15 cellular contexts compared by ENCODE assay signal in genomic region chr19:55466246-55466614, GRCh38. TPM values are rescaled to one million over a fixed set of nuclear protein-coding genes. Genes with fewer than 3 reads are reported as not detected.
DNase-seq lines count a peak whose midpoint lies in the region; ATAC-seq and TF ChIP-seq lines count a peak whose summit lies in the region.
"Had no signal": no experiment of that assay in that cellular context is flagged by ENCODE, and none has a peak within 500 bp of the region (broad histone marks: within the 10 kb centered on the region; RNA-seq: fewer than 3 reads in every experiment).

No MANE protein-coding gene starts in this region.

- no peaks in the 10 kb centered on the region for H3K9me3 Mint-ChIP-seq in CD4-positive, alpha-beta T cell
- H3K9me3 Mint-ChIP-seq in WTC11 (no peaks in the 10 kb centered on the region), endothelial cell (ENCODE audit: unreplicated experiment) (no peaks in the 10 kb centered on the region)
- H3K9me3 Mint-ChIP-seq: CD4-positive, CD25-positive, alpha-beta regulatory T cell had no signal

- H3K36me3 ChIP-seq in spleen: no peaks in the 10 kb centered on the region
- H3K36me3 ChIP-seq: BE2C, HAP-1 had no signal

- no peak for TF ChIP-seq CTCF in CD4-positive, alpha-beta T cell (IDR thresholded peaks at IDR 0.05)
- no peak for TF ChIP-seq CTCF in WTC11 (IDR thresholded peaks at IDR 0.05)
- no peak for TF ChIP-seq CTCF in endothelial cell (IDR thresholded peaks at IDR 0.05; ENCODE audit: unreplicated experiment)
- no peak for TF ChIP-seq CTCF in spleen (IDR thresholded peaks at IDR 0.05 in 8 of 11, conservative IDR thresholded peaks at IDR 0.05 in 3 of 11)

- peaks cover 0 to 24% (median 20%) of the 10 kb centered on the region in 6 donors for H3K4me1 ChIP-seq in spleen
- H3K4me1 ChIP-seq: BE2C had no signal

- CTCF ChIA-PET in CD4-positive, alpha-beta T cell (lab: Charles Lee): interaction anchor here (3.0 kb wide), 1 partner anchor 38 kb away, joined by 31 read pairs; no protein-coding TSS in a partner anchor
- CTCF ChIA-PET in WTC11 (lab: Charles Lee): interaction anchor here (1.0 to 3.2 kb wide), 5 partner anchors 11 to 166 kb away, joined by 3 to 68 read pairs (median 25); partner anchors contain the start of gene ZNF628

- DNase-seq in CD4-positive, alpha-beta T cell: no peak
- DNase-seq in WTC11 (ENCODE audit: low spot score) (no peak), endothelial cell (ENCODE audit: low spot score) (no peak), iPS-NIHi11 (ENCODE audit: low spot score) (no peak), spleen (no peak)
- no peak for DNase-seq in stimulated activated CD4-positive, alpha-beta T cell treated with anti-CD3 and anti-CD28 coated beads, Interleukin-4, amount 100 ng/mL, for 24 hours
- DNase-seq: ACHN; C1 segment of cervical spinal cord; CD4-positive, CD25-positive, alpha-beta regulatory T cell; DMS79 treated with DMSO at 0.1 percent for 48 hours; GF-D8 had no signal

- intact Hi-C loops in CD4-positive, alpha-beta T cell (cut with DNase I, micrococcal nuclease): loop anchor here in 1 of 2 experiments (5.0 kb wide), 2 partner anchors 141 to 166 kb away; partner anchors contain the start of gene ZNF865
- intact Hi-C loops in spleen (cut with DNase I; ENCODE audit: low total_unique reads): loop anchor here (2.0 kb wide), 1 partner anchor 39 kb away; no protein-coding TSS in a partner anchor

- H3K4me3 ChIP-seq in spleen: no peak overlapping the region
- H3K4me3 ChIP-seq: HAP-1 had no signal

- H3K27ac ChIP-seq in CD4-positive, alpha-beta T cell (ENCODE audit: low read depth, low read length): no peak overlapping the region
- H3K27ac ChIP-seq in spleen: no peak overlapping the region

- POLR2A ChIA-PET in CD4-positive, alpha-beta T cell (lab: Charles Lee): interaction anchor here (2.5 kb wide), 1 partner anchor 10 kb away, joined by 7 read pairs; the partner anchor contains the start of gene ZNF628
- POLR2A ChIA-PET in WTC11 (lab: Charles Lee): no interaction called here

- H3K9me3 ChIP-seq in CD4-positive, alpha-beta T cell (ENCODE audit: control insufficient read depth, low read length): no peaks in the 10 kb centered on the region
- H3K9me3 ChIP-seq in spleen: no peaks in the 10 kb centered on the region
- H3K9me3 ChIP-seq: BE2C, HAP-1 had no signal

- H3K27ac Mint-ChIP-seq in CD4-positive, alpha-beta T cell: no peak overlapping the region
- H3K27ac Mint-ChIP-seq in WTC11 (no peak overlapping the region), endothelial cell (ENCODE audit: unreplicated experiment) (peak overlapping the region; percentile 28)

- peaks cover 6% of the 10 kb centered on the region for H3K4me1 Mint-ChIP-seq in CD4-positive, alpha-beta T cell (ENCODE audit: low read depth)
- H3K4me1 Mint-ChIP-seq in WTC11: peaks cover 29% of the 10 kb centered on the region
- no peaks in the 10 kb centered on the region for H3K4me1 Mint-ChIP-seq in endothelial cell (ENCODE audit: unreplicated experiment)

- WGBS in spleen, 5 donors: 66 to 95% (median 87%) methylated on average over 4 of the region's 4 CpGs

- H3K27me3 ChIP-seq in CD4-positive, alpha-beta T cell (ENCODE audit: control insufficient read depth, insufficient read depth, low read length): no peaks in the 10 kb centered on the region
- no peaks in the 10 kb centered on the region for H3K27me3 ChIP-seq in spleen (replicated peaks in 1 of 7)
- H3K27me3 ChIP-seq: BE2C had no signal

- H3K27me3 Mint-ChIP-seq in CD4-positive, alpha-beta T cell: no peaks in the 10 kb centered on the region
- H3K27me3 Mint-ChIP-seq in WTC11 (ENCODE audit: low read depth): peaks cover 35% of the 10 kb centered on the region
- peaks cover 10% of the 10 kb centered on the region for H3K27me3 Mint-ChIP-seq in endothelial cell (ENCODE audit: unreplicated experiment)
- H3K27me3 Mint-ChIP-seq: CD4-positive, CD25-positive, alpha-beta regulatory T cell had no signal

- ATAC-seq in CD4-positive, alpha-beta T cell (ENCODE audit: poor library complexity): no peak
- no peak for ATAC-seq in WTC11

- H3K36me3 Mint-ChIP-seq in CD4-positive, alpha-beta T cell (ENCODE audit: low read depth): peaks cover 5% of the 10 kb centered on the region
- no peaks in the 10 kb centered on the region for H3K36me3 Mint-ChIP-seq in WTC11
- H3K36me3 Mint-ChIP-seq in endothelial cell (ENCODE audit: low read depth, unreplicated experiment): no peaks in the 10 kb centered on the region
- H3K36me3 Mint-ChIP-seq: CD4-positive, CD25-positive, alpha-beta regulatory T cell had no signal

- peak overlapping the region; percentile 8 for H3K4me3 Mint-ChIP-seq in CD4-positive, alpha-beta T cell
- H3K4me3 Mint-ChIP-seq in WTC11: no peak overlapping the region
- no peak overlapping the region for H3K4me3 Mint-ChIP-seq in endothelial cell (ENCODE audit: unreplicated experiment)

- no peak for TF ChIP-seq POLR2A in spleen (IDR thresholded peaks at IDR 0.05)

TF ChIP-seq in WTC11, 78 proteins besides CTCF, POLR2A, EP300 and RAD21:
- TF ChIP-seq CREB1 (CRISPR knock-in tag; IDR thresholded peaks at IDR 0.05) (no peak), ZNF121 (CRISPR knock-in tag; IDR thresholded peaks at IDR 0.05) (peak; percentile 74; the same call in 1 of the 2 replicates)

RNA-seq across cellular contexts. Expression of gene C19orf85, which starts 1.7 kb away (rescaled TPM):
- total RNA-seq in CD4-positive, alpha-beta T cell: not detected
- total RNA-seq in WTC11 (2021) (2.1 to 2.5 TPM (median 2.2 TPM) in 3 replicates), endothelial cell (ENCODE audit: unreplicated experiment) (not detected), spleen (not detected)
- not detected for polyA plus RNA-seq in spleen
- total RNA-seq: CD4-positive, CD25-positive, alpha-beta regulatory T cell; H4 had no signal
- polyA plus RNA-seq: CD4-positive, CD25-positive, alpha-beta regulatory T cell had no signal

RNA-seq across cellular contexts. Expression of gene ISOC2, which starts 4.8 kb away (rescaled TPM):
- 1 to 10 TPM; 1.5 to 2.2 TPM for total RNA-seq in CD4-positive, alpha-beta T cell
- total RNA-seq in WTC11 (2021) (96.3 to 96.6 TPM (median 96.4 TPM) in 3 replicates), endothelial cell (ENCODE audit: unreplicated experiment) (20.2 TPM), spleen (10 to 100 TPM; 38.6 to 85.0 (median 54.5) TPM)
- 10 to 100 TPM; 55.6 to 98.7 (median 64.5) TPM for polyA plus RNA-seq in spleen

RNA-seq across cellular contexts. Expression of gene ZNF628, which starts 10.2 kb away (rescaled TPM):
- 10 to 100 TPM; 26.6 to 27.2 TPM for total RNA-seq in CD4-positive, alpha-beta T cell
- total RNA-seq in WTC11 (2021) (14.0 to 23.6 TPM (median 17.8 TPM) in 3 replicates), endothelial cell (ENCODE audit: unreplicated experiment) (8.7 TPM), spleen (10 to 100 TPM in 3 of 7 donors, 1 to 10 TPM in 4; 4.4 to 13.6 (median 9.7) TPM)
- polyA plus RNA-seq in spleen: 1 to 10 TPM; 1.4 to 8.2 (median 1.7) TPM

RNA-seq across cellular contexts. Expression of gene NAT14, which starts 18.8 kb away (rescaled TPM):
- total RNA-seq in CD4-positive, alpha-beta T cell: 10 to 100 TPM; 10.5 to 14.7 TPM
- total RNA-seq in WTC11 (2021): 71.9 to 87.7 TPM (median 74.8 TPM) in 3 replicates
- total RNA-seq in endothelial cell (ENCODE audit: unreplicated experiment): 37.7 TPM
- 10 to 100 TPM in 1 of 7 donors, 1 to 10 TPM in 6; 1.9 to 10.3 (median 6.9) TPM for total RNA-seq in spleen
- polyA plus RNA-seq in spleen: 10 to 100 TPM; 13.8 to 17.7 (median 15.5) TPM

RNA-seq across cellular contexts. Expression of gene SSC5D, which starts 22.0 kb away (rescaled TPM):
- 1 to 10 TPM in 1 of 2 experiments, under 1 TPM in 1; 0.42 to 1.3 TPM for total RNA-seq in CD4-positive, alpha-beta T cell
- 1.8 to 2.9 TPM (median 2.5 TPM) in 3 replicates for total RNA-seq in WTC11 (2021)
- total RNA-seq in endothelial cell (ENCODE audit: unreplicated experiment): 0.95 TPM
- 10 to 100 TPM; 11.0 to 30.6 (median 24.1) TPM for total RNA-seq in spleen
- 1 to 10 TPM in 2 of 3 donors, under 1 TPM in 1; 0.61 to 7.4 (median 2.5) TPM for polyA plus RNA-seq in spleen
- total RNA-seq: HT-29 had no signal
- polyA plus RNA-seq: CD4-positive, CD25-positive, alpha-beta regulatory T cell had no signal
